In the genomic region with DNA sequence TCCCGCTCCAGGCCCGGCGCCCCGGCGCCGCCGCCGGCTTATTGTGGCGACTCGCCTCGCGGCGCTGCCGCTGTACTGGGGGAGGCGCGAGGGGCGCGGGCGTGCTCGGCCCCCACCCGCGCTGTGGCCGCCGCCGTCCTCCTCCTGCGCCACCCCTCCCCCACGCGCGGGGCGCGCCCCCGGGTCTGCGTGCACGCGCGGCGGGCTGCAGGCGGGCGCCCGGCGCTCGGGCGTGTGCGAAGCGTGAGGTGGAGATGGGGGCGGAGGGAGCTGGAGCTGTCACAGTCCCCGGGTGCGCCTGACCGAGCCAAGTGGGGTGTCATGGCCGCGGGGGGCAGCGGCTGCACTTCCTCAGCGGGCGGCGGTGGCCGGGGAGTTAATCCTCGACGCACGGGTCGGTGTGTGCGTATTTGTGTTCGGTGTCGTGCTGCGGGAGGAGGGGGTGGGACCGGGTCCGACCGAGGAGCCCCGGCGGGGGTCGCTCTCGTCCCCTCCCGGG, we compare ENCODE assay signal across 8 cellular contexts. TPM values are rescaled to one million over a fixed set of nuclear protein-coding genes. Genes with fewer than 3 reads are reported as not detected.
DNase-seq lines count a peak whose midpoint lies in the region; ATAC-seq, FAIRE-seq and TF ChIP-seq lines count a peak whose summit lies in the region.

No MANE protein-coding gene starts in this region.

- H3K4me1 Mint-ChIP-seq in T-helper 2 cell treated with Interferon-gamma antibody and Interleukin-4, amounts not matched to agents 5 μg/mL and 100 μg/mL, for 36 hours (ENCODE audit: low read depth), result peaks cover 34% of the 10 kb centered on the region
- peaks cover 26% of the 10 kb centered on the region for H3K4me1 Mint-ChIP-seq in astrocyte (ENCODE audit: low read depth, unreplicated experiment)

- no peak for FAIRE-seq in astrocyte (lab: Jason Lieb, UNC)

- H4K20me1 ChIP-seq in astrocyte (ENCODE audit: insufficient read depth, low read length), result peaks cover 45% of the 10 kb centered on the region

- ATAC-seq in aorta (ENCODE audit: low FRiP score), result peak; percentile 90

- H3K4me3 ChIP-seq in HAP-1 (peak overlapping the region; percentile 75), MG63 (peak overlapping the region; percentile 85), astrocyte (ENCODE audit: insufficient read depth, low read depth, low read length) (peak overlapping the region; percentile 67), retinal pigment epithelial cell (ENCODE audit: low read length) (peak overlapping the region; percentile 78), aorta (ENCODE audit: low read length in 2 of 2) (peak overlapping the region; percentile 91 to 95)

- intact Hi-C loops in aorta (cut with DNase I), result loop anchor here (2.0 to 10.0 kb wide), 7 partner anchors 192 to 790 kb away; a partner anchor contains a TSS

- peak overlapping the region; percentile 86 for H3K4me3 Mint-ChIP-seq in T-helper 2 cell treated with Interferon-gamma antibody and Interleukin-4, amounts not matched to agents 5 μg/mL and 100 μg/mL, for 36 hours
- peak overlapping the region; percentile 83 for H3K4me3 Mint-ChIP-seq in astrocyte (ENCODE audit: unreplicated experiment)

- peak; percentile 42 for TF ChIP-seq POLR2A in GM10847 (IDR thresholded peaks at IDR 0.05; ENCODE audit: extremely low read depth, insufficient read length)

- H3K9ac ChIP-seq in astrocyte (ENCODE audit: low read length), result peak overlapping the region; percentile 82

- peak; percentile 60 to 85 for DNase-seq in HAP-1 (ENCODE audit: low spot score in 2 of 2)
- peak; percentile 82 for DNase-seq in MG63
- peak; percentile 88 for DNase-seq in T-helper 2 cell treated with Interferon-gamma antibody and Interleukin-4, amounts not matched to agents 5 μg/mL and 100 μg/mL, for 36 hours (ENCODE audit: low spot score)
- DNase-seq in astrocyte (ENCODE audit: low read depth), result peak; percentile 42
- DNase-seq in hippocampal formation (lab: John Stamatoyannopoulos, UW), result peak; percentile 82 to 88
- DNase-seq in retinal pigment epithelial cell (ENCODE audit: low read depth), result no peak
- DNase-seq in aorta, result peak; percentile 89 to 95

- peak overlapping the region; percentile 80 for H3K27ac Mint-ChIP-seq in T-helper 2 cell treated with Interferon-gamma antibody and Interleukin-4, amounts not matched to agents 5 μg/mL and 100 μg/mL, for 36 hours
- peak overlapping the region; percentile 53 for H3K27ac Mint-ChIP-seq in astrocyte (ENCODE audit: unreplicated experiment)

- H3K4me2 ChIP-seq in astrocyte (ENCODE audit: low read length), result peak overlapping the region; percentile 86

- H3K27me3 Mint-ChIP-seq in T-helper 2 cell treated with Interferon-gamma antibody and Interleukin-4, amounts not matched to agents 5 μg/mL and 100 μg/mL, for 36 hours (ENCODE audit: low read depth), result no peaks in the 10 kb centered on the region
- H3K27me3 Mint-ChIP-seq in astrocyte (ENCODE audit: low read depth, unreplicated experiment), result peaks cover 2% of the 10 kb centered on the region

- H3K27me3 ChIP-seq in HAP-1 (ENCODE audit: low read depth) (no peaks in the 10 kb centered on the region), MG63 (no peaks in the 10 kb centered on the region), astrocyte (ENCODE audit: insufficient read depth, low read length) (no peaks in the 10 kb centered on the region), aorta (ENCODE audit: control insufficient read depth in 1 of 2, insufficient read depth in 2 of 2, low read length in 1 of 2) (no peaks in the 10 kb centered on the region)

- WGBS in aorta, 2 donors, result 0 to 1% methylated on average over 33 to 72 of the region's 72 CpGs

- H3K27ac ChIP-seq in astrocyte (ENCODE audit: low read depth, low read length) (peak overlapping the region; percentile 61), aorta (ENCODE audit: low read depth in 1 of 2, low read length in 2 of 2) (peak overlapping the region in 1 of 2 donors; percentile 4)

- H3K36me3 ChIP-seq in HAP-1 (replicated peaks) (0 out of 2 replicates have a peak, but pooled peaks cover 4% of the 10 kb centered on the region), MG63 (peaks cover 7% of the 10 kb centered on the region), astrocyte (ENCODE audit: insufficient read depth, low read length) (no peaks in the 10 kb centered on the region), aorta (ENCODE audit: control insufficient read depth in 1 of 2, insufficient read depth in 2 of 2, low read length in 1 of 2) (no peaks in the 10 kb centered on the region)

- H3K4me1 ChIP-seq in HAP-1, result peaks cover 25% of the 10 kb centered on the region
- peaks cover 19% of the 10 kb centered on the region for H3K4me1 ChIP-seq in astrocyte (ENCODE audit: insufficient read depth, low read length)
- peaks cover 0 to 9% of the 10 kb centered on the region in 2 donors for H3K4me1 ChIP-seq in aorta (ENCODE audit: control insufficient read depth in 1 of 2, insufficient read depth in 2 of 2, low read length in 2 of 2)

- H3K9me3 Mint-ChIP-seq in T-helper 2 cell treated with Interferon-gamma antibody and Interleukin-4, amounts not matched to agents 5 μg/mL and 100 μg/mL, for 36 hours, result no peaks in the 10 kb centered on the region
- no peaks in the 10 kb centered on the region for H3K9me3 Mint-ChIP-seq in astrocyte (ENCODE audit: unreplicated experiment)

- H3K9me3 ChIP-seq in HAP-1, result no peaks in the 10 kb centered on the region
- H3K9me3 ChIP-seq in MG63, result no peaks in the 10 kb centered on the region
- no peaks in the 10 kb centered on the region for H3K9me3 ChIP-seq in astrocyte (ENCODE audit: insufficient read depth, low read depth, low read length)
- no peaks in the 10 kb centered on the region for H3K9me3 ChIP-seq in aorta (ENCODE audit: control insufficient read depth, low read length)

- H2AFZ ChIP-seq in astrocyte (ENCODE audit: low read depth, low read length), result no peak overlapping the region

- peaks cover 50% of the 10 kb centered on the region for H3K79me2 ChIP-seq in astrocyte (ENCODE audit: insufficient read depth, low read length)

- H3K36me3 Mint-ChIP-seq in T-helper 2 cell treated with Interferon-gamma antibody and Interleukin-4, amounts not matched to agents 5 μg/mL and 100 μg/mL, for 36 hours (ENCODE audit: low read depth), result peaks cover 16% of the 10 kb centered on the region
- peaks cover 2% of the 10 kb centered on the region for H3K36me3 Mint-ChIP-seq in astrocyte (ENCODE audit: low read depth, unreplicated experiment)

- TF ChIP-seq CTCF in astrocyte (IDR thresholded peaks at IDR 0.05; ENCODE audit: insufficient read depth, low read depth, low read length) (no peak), retinal pigment epithelial cell (conservative IDR thresholded peaks at IDR 0.05; ENCODE audit: low read depth, low read length) (no peak)

- in situ Hi-C loops in HAP-1 (cut with MboI; ENCODE audit: low sequenced_read_pairs), result no loop called here

RNA-seq across cellular contexts. Expression of a gene that starts 0.7 kb away (rescaled TPM):
- 4.3 and 6.8 TPM in 2 replicates for total RNA-seq in MG63 (2014; rRNA removed; shearing (Covaris generic); ENCODE audit: low replicate concordance)
- 72.0 and 72.8 TPM in 2 replicates for total RNA-seq in astrocyte
- 10 to 100 TPM; 36.4 to 38.9 TPM for total RNA-seq in aorta
- 1 to 10 TPM; 2.4 to 2.7 TPM for polyA plus RNA-seq in aorta
